Comparison of ENCODE assay signal across 16 cellular contexts in genomic region chr7:2384354-2385243, GRCh38. TPM values are rescaled to one million over a fixed set of nuclear protein-coding genes. Genes with fewer than 3 reads are reported as not detected.
A peak's percentile ranks its signal among the peaks of the same experiment; 100 is the strongest.
DNase-seq lines count a peak whose midpoint lies in the region; ATAC-seq and TF ChIP-seq lines count a peak whose summit lies in the region.
"Had no signal": no experiment of that assay in that cellular context is flagged by ENCODE, and none has a peak within 500 bp of the region (broad histone marks: within the 10 kb centered on the region; RNA-seq: fewer than 3 reads in every experiment).

No MANE protein-coding gene starts in this region.

- H3K4me2 ChIP-seq in Karpas-422 (ENCODE audit: low read depth, low read length, poor library complexity, severe bottlenecking) = no peak overlapping the region

- H3K27ac ChIP-seq in Karpas-422 (ENCODE audit: low read length) (no peak overlapping the region), esophagus squamous epithelium (no peak overlapping the region)
- H3K27ac ChIP-seq: adrenal gland, psoas muscle, SJSA1, VCaP had no signal

- H3K9me2 ChIP-seq in Karpas-422 (replicated peaks; ENCODE audit: insufficient read depth, low read length) = no peaks in the 10 kb centered on the region

- TF ChIP-seq CTCF in AG04449 (IDR thresholded peaks at IDR 0.05; ENCODE audit: insufficient read depth, low read length, missing control alignments) (peak; percentile 25), GM12874 (IDR thresholded peaks at IDR 0.05; ENCODE audit: insufficient read depth, low read depth, low read length) (0 out of 2 replicates have a peak, but pooled peaks have one; percentile 3), esophagus squamous epithelium (IDR thresholded peaks at IDR 0.05) (no peak)

- no peaks in the 10 kb centered on the region for H3K79me2 ChIP-seq in Karpas-422 (ENCODE audit: low read length)

- peaks cover 7% of the 10 kb centered on the region for H3K36me3 Mint-ChIP-seq in T-helper 17 cell (ENCODE audit: low read depth)

- 81 to 86% methylated on average over 1 to 6 of the region's 19 CpGs for WGBS in esophagus squamous epithelium, 2 donors

- POLR2A ChIA-PET in AG04449 (lab: Yijun Ruan, JAX) = interaction anchor here (0.6 to 0.8 kb wide), 2 partner anchors 13 to 15 kb away, joined by 3 to 4 read pairs; no protein-coding TSS in a partner anchor

- H3K4me3 ChIP-seq in AG04449 (ENCODE audit: low read depth, low read length) (no peak overlapping the region), Karpas-422 (ENCODE audit: low read length) (no peak overlapping the region), esophagus squamous epithelium (no peak overlapping the region)
- H3K4me3 ChIP-seq: adrenal gland, psoas muscle, SJSA1 had no signal

- intact Hi-C loops in esophagus squamous epithelium (cut with DNase I) = no loop called here

- TF ChIP-seq POLR2A in esophagus squamous epithelium (IDR thresholded peaks at IDR 0.05) = no peak

- DNase-seq in AG04449 (ENCODE audit: low read depth, low spot score) (no peak), T-helper 17 cell (no peak), iPS-NIHi7 (ENCODE audit: extremely low spot score) (peak; percentile 55), Karpas-422 (no peak), esophagus squamous epithelium (lab: John Stamatoyannopoulos, UW) (no peak)
- DNase-seq in effector CD4-positive, alpha-beta T cell = no peak
- DNase-seq: activated T-cell treated with anti-CD3 and anti-CD28 coated beads, Interleukin-2, amount 50 U/mL, for 48 hours; adrenal gland; NCI-H1694 treated with DMSO at 0.1 percent for 48 hours; NCI-H774 had no signal

- H3K27me3 ChIP-seq in Karpas-422 (ENCODE audit: low read length) (no peaks in the 10 kb centered on the region), esophagus squamous epithelium (no peaks in the 10 kb centered on the region)
- H3K27me3 ChIP-seq: adrenal gland, SJSA1 had no signal

- H3K4me3 Mint-ChIP-seq in T-helper 17 cell = no peak overlapping the region
- H3K4me3 Mint-ChIP-seq: B cell had no signal

- peak overlapping the region; percentile 43 for H3K27ac Mint-ChIP-seq in T-helper 17 cell
- H3K27ac Mint-ChIP-seq: B cell had no signal

- CTCF ChIA-PET in AG04449 (lab: Yijun Ruan, JAX) = interaction anchor here (0.5 to 1.5 kb wide), 4 partner anchors 18 to 85 kb away, joined by 3 to 6 read pairs (median 4); no protein-coding TSS in a partner anchor

- no peak for ATAC-seq in T-helper 17 cell
- ATAC-seq in GM21717 (IDR thresholded peaks at IDR 0.05; ENCODE audit: unreplicated experiment) = no peak
- ATAC-seq: psoas muscle had no signal

- no peaks in the 10 kb centered on the region for H3K27me3 Mint-ChIP-seq in T-helper 17 cell
- H3K27me3 Mint-ChIP-seq: B cell had no signal

- peaks cover 5% of the 10 kb centered on the region for H3K4me1 Mint-ChIP-seq in T-helper 17 cell
- H3K4me1 Mint-ChIP-seq: B cell had no signal

- H3K4me1 ChIP-seq in Karpas-422 (ENCODE audit: low read length) (no peaks in the 10 kb centered on the region), esophagus squamous epithelium (peaks cover 0 to 4% (median 0%) of the 10 kb centered on the region in 3 donors)
- H3K4me1 ChIP-seq: adrenal gland, psoas muscle, SJSA1 had no signal

- H3K36me3 ChIP-seq in Karpas-422 (ENCODE audit: insufficient read depth, low read length) (peaks cover 8% of the 10 kb centered on the region), esophagus squamous epithelium (peaks cover 14 to 51% (median 18%) of the 10 kb centered on the region in 3 donors)

- H3K9me3 ChIP-seq in T-helper 17 cell (ENCODE audit: control insufficient read depth, low read length, poor library complexity, severe bottlenecking) = no peaks in the 10 kb centered on the region
- H3K9me3 ChIP-seq in Karpas-422 (ENCODE audit: low read length) = no peaks in the 10 kb centered on the region
- no peaks in the 10 kb centered on the region for H3K9me3 ChIP-seq in esophagus squamous epithelium
- H3K9me3 ChIP-seq: adrenal gland, psoas muscle, SJSA1 had no signal

- no peak overlapping the region for H2AFZ ChIP-seq in Karpas-422 (ENCODE audit: low read length)

- H4K20me1 ChIP-seq in Karpas-422 (ENCODE audit: insufficient read depth, low read depth, low read length) = peaks cover 9% of the 10 kb centered on the region; the same call in 1 of the 2 replicates

- no peak overlapping the region for H3K9ac ChIP-seq in Karpas-422 (ENCODE audit: low read length)

RNA-seq across cellular contexts. Expression of gene CHST12, which starts 18.8 kb away (rescaled TPM):
- total RNA-seq in T-helper 17 cell (10 to 100 TPM; 18.7 to 19.5 TPM), esophagus squamous epithelium (10 to 100 TPM in 1 of 4 donors, 1 to 10 TPM in 3; 1.5 to 11.8 (median 5.0) TPM)
- total RNA-seq in Karpas-422 (2014; rRNA removed; shearing (Covaris generic); ENCODE audit: low replicate concordance) = 0.82 and 5.0 TPM in 2 replicates

RNA-seq across cellular contexts. Expression of gene EIF3B, which starts 30.0 kb away (rescaled TPM):
- total RNA-seq in T-helper 17 cell = 100 to 1,000 TPM; 139 to 176 TPM
- total RNA-seq in Karpas-422 (2014; rRNA removed; shearing (Covaris generic); ENCODE audit: low replicate concordance) = 87.0 and 152 TPM in 2 replicates
- total RNA-seq in esophagus squamous epithelium = 100 to 1,000 TPM; 127 to 155 (median 136) TPM

Comparison
In these comparisons a context has a peak if more than half of its experiments do, and no peak if none do; other contexts are left out.
1. CTCF ChIP-seq: peak in AG04449 (single experiment) and GM12874 (single experiment); none in esophagus squamous epithelium (0 of 6).